ENCODE assay signal across 27 cellular contexts in genomic region chr1:247387500-247387899, GRCh38. TPM values are rescaled to one million over a fixed set of nuclear protein-coding genes. Genes with fewer than 3 reads are reported as not detected.
DNase-seq lines count a peak whose midpoint lies in the region; ATAC-seq, FAIRE-seq and TF ChIP-seq lines count a peak whose summit lies in the region.
"Had no signal": no experiment of that assay in that cellular context is flagged by ENCODE, and none has a peak within 500 bp of the region (broad histone marks: within the 10 kb centered on the region; RNA-seq: fewer than 3 reads in every experiment).

No MANE protein-coding gene starts in this region.

- H3K36me3 Mint-ChIP-seq in T-cell: no peaks in the 10 kb centered on the region
- H3K36me3 Mint-ChIP-seq: brain; CD4-positive, alpha-beta memory T cell had no signal

- H3K4me3 Mint-ChIP-seq in T-cell: no peak overlapping the region
- H3K4me3 Mint-ChIP-seq: activated CD4-positive, alpha-beta memory T cell treated with anti-CD3 and anti-CD28 coated beads, Interleukin-2, amount 10 ng/mL, durations not matched to agents 7 days and 5 days; brain; CD4-positive, alpha-beta memory T cell; naive thymus-derived CD4-positive, alpha-beta T cell had no signal

- H3K9me3 Mint-ChIP-seq in T-cell: no peaks in the 10 kb centered on the region
- H3K9me3 Mint-ChIP-seq: CD4-positive, alpha-beta memory T cell had no signal

- H3K36me3 ChIP-seq in HUES48 (ENCODE audit: control insufficient read depth, insufficient read depth, low read length): no peaks in the 10 kb centered on the region
- H3K36me3 ChIP-seq in iPS-18a (ENCODE audit: control insufficient read depth, low read depth, low read length): no peaks in the 10 kb centered on the region
- no peaks in the 10 kb centered on the region for H3K36me3 ChIP-seq in A673 (ENCODE audit: insufficient read depth, low read length, poor library complexity, severe bottlenecking)
- H3K36me3 ChIP-seq: HAP-1, heart right ventricle, upper lobe of left lung had no signal

- H3K27ac Mint-ChIP-seq in T-cell: peak overlapping the region; percentile 4 to 45
- H3K27ac Mint-ChIP-seq: activated CD4-positive, alpha-beta memory T cell treated with anti-CD3 and anti-CD28 coated beads, Interleukin-2, amount 10 ng/mL, durations not matched to agents 7 days and 5 days; naive thymus-derived CD4-positive, alpha-beta T cell had no signal

- no peaks in the 10 kb centered on the region for H3K27me3 Mint-ChIP-seq in T-cell
- H3K27me3 Mint-ChIP-seq: CD4-positive, alpha-beta memory T cell had no signal

- CTCF ChIA-PET in T-cell (lab: Charles Lee): interaction anchor here in 1 of 2 donors (0.6 to 3.5 kb wide), 2 partner anchors 14 to 100 kb away, joined by 3 to 58 read pairs; no protein-coding TSS in a partner anchor
- CTCF ChIA-PET in A673 (lab: Charles Lee): no interaction called here

- H3K9me3 ChIP-seq in HUES48 (ENCODE audit: control insufficient read depth, insufficient read depth, low read length): peaks cover 7% of the 10 kb centered on the region; the same call in 1 of the 2 replicates
- H3K9me3 ChIP-seq in iPS-18a (ENCODE audit: control insufficient read depth, low read depth, low read length): no peaks in the 10 kb centered on the region
- no peaks in the 10 kb centered on the region for H3K9me3 ChIP-seq in A673 (ENCODE audit: low read depth, low read length, poor library complexity, severe bottlenecking)
- H3K9me3 ChIP-seq: HAP-1, psoas muscle, upper lobe of left lung had no signal

- FAIRE-seq in RCC 7860 (lab: Jason Lieb, UNC): no peak
- FAIRE-seq: A204.1, frontal cortex, GM12892 had no signal

- H3K4me3 ChIP-seq in HUES48 (ENCODE audit: low read depth, low read length) (no peak overlapping the region), iPS-18a (ENCODE audit: low read length) (peak overlapping the region; percentile 1), A673 (ENCODE audit: low read depth, low read length, poor library complexity, severe bottlenecking) (no peak overlapping the region)
- H3K4me3 ChIP-seq: HAP-1, heart right ventricle, psoas muscle, upper lobe of left lung had no signal

- H3K9ac ChIP-seq in HUES48 (ENCODE audit: low read depth, low read length) (no peak overlapping the region), iPS-18a (ENCODE audit: low read length) (no peak overlapping the region)

- BruUV-seq in A673 (replicated peaks; lab: Mats Ljungman, UMichigan): no TSS peak

- POLR2A ChIA-PET in T-cell (lab: Charles Lee) (no interaction called here), A673 (lab: Charles Lee; ENCODE audit: low non-redundant PET) (no interaction called here)

- H3K27ac ChIP-seq in HUES48 (ENCODE audit: low read depth, low read length) (peak overlapping the region; percentile 60), iPS-18a (ENCODE audit: low read length) (no peak overlapping the region), A673 (ENCODE audit: low read depth, low read length, poor library complexity, severe bottlenecking) (no peak overlapping the region)
- H3K27ac ChIP-seq: psoas muscle, upper lobe of left lung had no signal

- ATAC-seq in T-cell (replicated peaks in 1 of 4) (no peak), HG02852 (IDR thresholded peaks at IDR 0.05; ENCODE audit: unreplicated experiment) (no peak)
- ATAC-seq: heart right ventricle; naive thymus-derived CD4-positive, alpha-beta T cell; psoas muscle had no signal

- TF ChIP-seq CTCF in A673 (conservative IDR thresholded peaks at IDR 0.05; ENCODE audit: low read depth, low read length): no peak

- no peaks in the 10 kb centered on the region for H3K27me3 ChIP-seq in HUES48 (ENCODE audit: control insufficient read depth, insufficient read depth, low read length)
- peaks cover 12% of the 10 kb centered on the region for H3K27me3 ChIP-seq in iPS-18a (ENCODE audit: control insufficient read depth, insufficient read depth, low read length)
- H3K27me3 ChIP-seq in A673 (replicated peaks; ENCODE audit: insufficient read depth, low read depth, low read length, poor library complexity): no peaks in the 10 kb centered on the region
- H3K27me3 ChIP-seq: upper lobe of left lung had no signal

- peaks cover 12% of the 10 kb centered on the region for H3K4me1 ChIP-seq in HUES48 (ENCODE audit: control insufficient read depth, insufficient read depth, low read length)
- H3K4me1 ChIP-seq in iPS-18a (ENCODE audit: control insufficient read depth, low read depth, low read length): peaks cover 19% of the 10 kb centered on the region
- no peaks in the 10 kb centered on the region for H3K4me1 ChIP-seq in A673 (ENCODE audit: insufficient read depth, low read length, poor library complexity, severe bottlenecking)
- H3K4me1 ChIP-seq: psoas muscle had no signal

- DNase-seq in A172 (ENCODE audit: low spot score) (peak; percentile 69), T-cell (no peak), RCC 7860 (ENCODE audit: low spot score) (no peak), A673 (ENCODE audit: low spot score) (no peak)
- no peak for DNase-seq in stimulated activated CD4-positive, alpha-beta T cell treated with anti-CD3 and anti-CD28 coated beads, Interleukin-4, amount 100 ng/mL, for 24 hours
- DNase-seq: activated CD4-positive, alpha-beta memory T cell treated with anti-CD3 and anti-CD28 coated beads, Interleukin-2, amount 10 ng/mL, durations not matched to agents 7 days and 5 days; activated CD8-positive, alpha-beta memory T cell treated with anti-CD3 and anti-CD28 coated beads, Interleukin-2, amount 50 U/mL, for 4 hours; activated naive CD4-positive, alpha-beta T cell treated with Interleukin-2 at 50 U/mL for 16 hours; CD4-positive, alpha-beta memory T cell; heart right ventricle; kidney glomerular epithelial cell; naive thymus-derived CD4-positive, alpha-beta T cell; NCI-H1048; NCI-H2107; NCI-H345; NCI-H69; psoas muscle; stimulated activated naive CD4-positive, alpha-beta T cell; upper lobe of left lung had no signal

- peaks cover 14 to 20% (median 14%) of the 10 kb centered on the region in 3 donors for H3K4me1 Mint-ChIP-seq in T-cell

- intact Hi-C loops in A673 (cut with micrococcal nuclease; ENCODE audit: unreplicated experiment): no loop called here

RNA-seq across cellular contexts. Expression of gene NLRP3, which starts 28.5 kb away (rescaled TPM):
- total RNA-seq in A172 (2014; rRNA removed; shearing (Covaris generic)): 0.24 and 0.43 TPM in 2 replicates
- 1 to 10 TPM; 2.9 to 8.5 (median 5.1) TPM for total RNA-seq in T-cell
- total RNA-seq in A673 (2021): not detected in 2 replicates

RNA-seq across cellular contexts. Expression of gene ZNF496, which starts 55.8 kb away (rescaled TPM):
- total RNA-seq in A172 (2014; rRNA removed; shearing (Covaris generic)): 26.5 and 45.0 TPM in 2 replicates
- total RNA-seq in T-cell (10 to 100 TPM; 12.2 to 29.3 (median 23.6) TPM), A673 (2021) (30.2 and 35.1 TPM in 2 replicates)
